ENCODE assay signal across 15 cellular contexts in the genomic region with DNA sequence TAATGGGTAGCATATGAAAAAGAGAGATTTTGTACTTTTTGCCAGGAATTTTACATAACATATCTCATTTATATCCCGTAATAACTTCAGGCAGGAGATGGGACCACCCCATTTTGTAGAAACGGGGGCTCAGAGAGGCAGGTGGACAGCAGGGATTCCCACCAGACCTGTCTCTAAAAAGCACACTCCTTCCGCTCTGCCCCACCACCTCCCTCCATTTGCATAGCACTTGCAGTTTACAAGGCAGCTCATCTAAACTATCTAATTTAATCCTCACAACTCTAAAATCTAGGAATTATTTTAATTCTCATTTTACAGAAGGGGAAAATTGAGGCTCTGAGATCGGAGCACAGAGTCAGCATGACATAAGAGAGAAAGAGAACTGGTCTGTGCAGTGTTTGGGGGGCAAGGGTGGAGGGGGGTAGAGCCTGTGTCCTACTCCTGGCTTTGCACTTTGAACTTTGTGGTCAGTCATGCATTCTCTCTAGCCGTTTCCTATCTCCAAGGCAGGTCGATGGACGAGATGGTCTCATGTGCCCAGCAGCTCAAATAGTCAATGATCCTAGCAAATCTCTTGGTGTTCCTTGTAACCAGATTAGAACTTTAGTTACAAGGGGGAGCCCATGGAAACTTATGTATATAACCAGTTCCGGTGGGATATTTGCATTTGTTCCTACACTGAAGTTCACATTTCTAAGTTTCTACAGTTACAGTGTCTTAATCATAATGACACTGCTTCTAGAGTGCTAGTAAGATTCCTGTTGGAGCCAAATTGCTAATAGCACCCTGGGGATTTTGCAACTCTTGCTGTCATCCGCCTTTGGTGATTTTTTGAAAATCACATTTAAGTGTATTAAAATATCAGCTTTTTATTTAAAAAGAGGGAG. TPM values are rescaled to one million over a fixed set of nuclear protein-coding genes. Genes with fewer than 3 reads are reported as not detected.
A peak's percentile ranks its signal among the peaks of the same experiment; 100 is the strongest.
DNase-seq lines count a peak whose midpoint lies in the region; ATAC-seq and TF ChIP-seq lines count a peak whose summit lies in the region.
"Had no signal": no experiment of that assay in that cellular context is flagged by ENCODE, and none has a peak within 500 bp of the region (broad histone marks: within the 10 kb centered on the region; RNA-seq: fewer than 3 reads in every experiment).

No MANE protein-coding gene starts in this region.

- H3K4me1 ChIP-seq in foreskin keratinocyte (no peaks in the 10 kb centered on the region), smooth muscle cell (ENCODE audit: low read depth) (peaks cover 13% of the 10 kb centered on the region)

- TF ChIP-seq CTCF in GM06990 (IDR thresholded peaks at IDR 0.05; ENCODE audit: insufficient read depth, low read length, poor library complexity, severe bottlenecking), result no peak
- TF ChIP-seq CTCF in SU-DHL-6 (IDR thresholded peaks at IDR 0.05; ENCODE audit: insufficient read depth, low read length, poor library complexity, severe bottlenecking), result no peak
- TF ChIP-seq CTCF in foreskin keratinocyte (conservative IDR thresholded peaks at IDR 0.05), result no peak
- no peak for TF ChIP-seq CTCF in smooth muscle cell (IDR thresholded peaks at IDR 0.05; ENCODE audit: borderline replicate concordance, insufficient read depth, poor library complexity, severe bottlenecking)

- DNase-seq in GM06990 (ENCODE audit: extremely low read depth, insufficient read length), result no peak
- no peak for DNase-seq in foreskin keratinocyte
- no peak for DNase-seq in smooth muscle cell (lab: John Stamatoyannopoulos, UW; ENCODE audit: unreplicated experiment)
- no peak for DNase-seq in NCI-H2227 treated with DMSO at 0.1 percent for 48 hours (lab: John Stamatoyannopoulos, UW)
- DNase-seq in effector CD8-positive, alpha-beta T cell (lab: John Stamatoyannopoulos, UW), result no peak
- DNase-seq: activated CD8-positive, alpha-beta memory T cell treated with anti-CD3 and anti-CD28 coated beads for 24 hours; activated effector memory CD4-positive, alpha-beta T cell treated with Interleukin-2 at 50 U/mL for 16 hours; cortex of kidney; DMS153; NCI-H1048; substantia nigra had no signal

- H3K9ac ChIP-seq in SU-DHL-6 (ENCODE audit: low read length) (no peak overlapping the region), smooth muscle cell (ENCODE audit: low read depth) (no peak overlapping the region)

- H3K4me3 ChIP-seq in GM06990 (replicated peaks; ENCODE audit: low read depth, low read length), result peak overlapping the region; percentile 24; the same call in 1 of the 2 replicates
- H3K4me3 ChIP-seq in SU-DHL-6 (ENCODE audit: insufficient read depth, low read length, poor library complexity, severe bottlenecking), result no peak overlapping the region
- no peak overlapping the region for H3K4me3 ChIP-seq in smooth muscle cell
- H3K4me3 ChIP-seq: SK-N-MC had no signal

- H3K27me3 ChIP-seq in GM06990 (replicated peaks; ENCODE audit: control insufficient read depth, insufficient read depth, low read length) (no peaks in the 10 kb centered on the region), SU-DHL-6 (ENCODE audit: low read length) (no peaks in the 10 kb centered on the region), foreskin keratinocyte (peaks cover 38% of the 10 kb centered on the region), smooth muscle cell (ENCODE audit: low read depth) (no peaks in the 10 kb centered on the region)

- peak overlapping the region; percentile 18 for H3K4me2 ChIP-seq in SU-DHL-6 (ENCODE audit: low read depth, low read length, poor library complexity, severe bottlenecking)
- no peak overlapping the region for H3K4me2 ChIP-seq in smooth muscle cell

- no peaks in the 10 kb centered on the region for H3K79me2 ChIP-seq in SU-DHL-6 (ENCODE audit: insufficient read depth, low read length)
- no peaks in the 10 kb centered on the region for H3K79me2 ChIP-seq in smooth muscle cell (ENCODE audit: low read depth)

- ATAC-seq in HG02852 (IDR thresholded peaks at IDR 0.05; ENCODE audit: unreplicated experiment) (peak; percentile 30), foreskin keratinocyte (no peak)

- H3K27ac ChIP-seq in SU-DHL-6 (ENCODE audit: low read depth, low read length) (no peak overlapping the region), foreskin keratinocyte (no peak overlapping the region), smooth muscle cell (ENCODE audit: low read depth) (no peak overlapping the region)
- H3K27ac ChIP-seq: SK-N-MC had no signal

- H2AFZ ChIP-seq in SU-DHL-6 (ENCODE audit: low read depth, low read length, severe bottlenecking), result no peak overlapping the region
- no peak overlapping the region for H2AFZ ChIP-seq in smooth muscle cell (ENCODE audit: low read depth)

- H4K20me1 ChIP-seq in SU-DHL-6 (ENCODE audit: low read depth, low read length), result no peaks in the 10 kb centered on the region
- no peaks in the 10 kb centered on the region for H4K20me1 ChIP-seq in smooth muscle cell (ENCODE audit: low read depth)

- TF ChIP-seq POLR2A in GM18951 (IDR thresholded peaks at IDR 0.05; ENCODE audit: extremely low read depth, insufficient read depth, insufficient read length), result peak; percentile 20

- H3K36me3 ChIP-seq in GM06990 (ENCODE audit: control insufficient read depth, insufficient read depth, low read length) (no peaks in the 10 kb centered on the region), SU-DHL-6 (ENCODE audit: low read length) (no peaks in the 10 kb centered on the region), smooth muscle cell (ENCODE audit: low read depth) (no peaks in the 10 kb centered on the region)

- no peaks in the 10 kb centered on the region for H3K9me3 ChIP-seq in SU-DHL-6 (ENCODE audit: insufficient read depth, low read length)
- no peaks in the 10 kb centered on the region for H3K9me3 ChIP-seq in smooth muscle cell (replicated peaks; ENCODE audit: low read depth)

- WGBS in smooth muscle cell (ENCODE audit: low lambda C conversion rate), result 85% methylated on average over 9 of the region's 9 CpGs

- no peaks in the 10 kb centered on the region for H3F3A ChIP-seq in SU-DHL-6 (ENCODE audit: insufficient read depth)
- H3F3A ChIP-seq in smooth muscle cell (ENCODE audit: low read depth), result no peaks in the 10 kb centered on the region

- no peaks in the 10 kb centered on the region for H3K9me2 ChIP-seq in SU-DHL-6 (replicated peaks; ENCODE audit: insufficient read depth, low read length)

- in situ Hi-C loops in GM18951 (cut with MboI; ENCODE audit: low sequenced_read_pairs, unreplicated experiment), result no loop called here

RNA-seq across cellular contexts. Expression of gene CRYGS, which starts 18.6 kb away (rescaled TPM):
- 1.1 and 1.3 TPM in 2 replicates for total RNA-seq in foreskin keratinocyte
- 1.2 and 1.5 TPM in 2 replicates for polyA plus RNA-seq in foreskin keratinocyte
- 5.5 and 9.2 TPM in 2 replicates for total RNA-seq in smooth muscle cell
- polyA plus RNA-seq in smooth muscle cell, result 6.6 and 13.5 TPM in 2 replicates

RNA-seq across cellular contexts. Expression of gene TBCCD1, which starts 41.5 kb away (rescaled TPM):
- 11.9 and 14.0 TPM in 2 replicates for total RNA-seq in foreskin keratinocyte
- 4.6 and 6.7 TPM in 2 replicates for polyA plus RNA-seq in foreskin keratinocyte
- total RNA-seq in smooth muscle cell, result 12.2 and 15.2 TPM in 2 replicates
- 15.5 and 19.5 TPM in 2 replicates for polyA plus RNA-seq in smooth muscle cell

RNA-seq across cellular contexts. Expression of gene DNAJB11, which starts 44.9 kb away (rescaled TPM):
- total RNA-seq in foreskin keratinocyte, result 80.8 and 83.7 TPM in 2 replicates
- 71.6 and 79.9 TPM in 2 replicates for polyA plus RNA-seq in foreskin keratinocyte
- total RNA-seq in smooth muscle cell, result 103 and 115 TPM in 2 replicates
- 136 and 138 TPM in 2 replicates for polyA plus RNA-seq in smooth muscle cell
